In the genomic region with DNA sequence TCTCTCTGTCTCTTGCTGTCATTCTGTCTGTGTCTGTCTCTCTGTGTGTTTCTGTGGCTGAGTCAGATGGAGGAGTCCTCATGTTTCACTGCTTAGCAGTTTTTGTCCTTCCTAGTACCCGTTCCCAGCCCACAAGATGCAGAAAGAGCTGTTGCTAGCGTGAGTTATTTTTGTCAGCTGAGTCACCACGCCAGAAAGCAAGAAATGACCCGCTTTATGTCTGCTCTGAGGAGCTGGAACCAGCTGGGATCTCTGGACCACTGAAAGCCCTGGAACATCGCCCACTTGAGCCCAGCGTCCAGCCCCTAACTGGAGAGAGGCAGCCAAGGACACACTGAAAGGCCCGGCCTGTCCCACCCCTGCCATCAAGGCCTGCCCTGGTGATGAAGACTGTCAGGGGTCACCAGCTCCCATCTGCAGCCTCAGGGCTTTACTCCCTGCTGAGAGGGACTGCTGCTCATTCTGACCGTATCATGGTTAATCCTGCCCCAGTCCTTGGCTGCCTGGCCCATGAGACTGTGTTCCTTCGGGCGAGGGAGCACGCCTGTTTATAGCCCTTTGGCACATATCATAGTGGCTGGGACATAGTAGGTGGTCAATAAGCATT, we compare ENCODE assay signal across 8 cellular contexts.
A peak's percentile ranks its signal among the peaks of the same experiment; 100 is the strongest.
DNase-seq lines count a peak whose midpoint lies in the region; ATAC-seq and TF ChIP-seq lines count a peak whose summit lies in the region.
"Had no signal": no experiment of that assay in that cellular context is flagged by ENCODE, and none has a peak within 500 bp of the region (broad histone marks: within the 10 kb centered on the region; RNA-seq: fewer than 3 reads in every experiment).

No MANE protein-coding gene starts in this region.

- DNase-seq in SJSA1 (ENCODE audit: low read depth in 1 of 2, low spot score in 2 of 2) = peak; percentile 86 to 87
- peak; percentile 73 for DNase-seq in foreskin melanocyte
- peak; percentile 43 to 93 (median 62) for DNase-seq in posterior cingulate gyrus
- no peak for DNase-seq in HUDEP-2 (lab: John Stamatoyannopoulos, UW; ENCODE audit: unreplicated experiment in 76 of 76)

- H3K27me3 ChIP-seq in SJSA1 (replicated peaks) = no peaks in the 10 kb centered on the region

- intact Hi-C loops in posterior cingulate gyrus (cut with DNase I) = no loop called here

- ATAC-seq in HG02798 (IDR thresholded peaks at IDR 0.05; ENCODE audit: poor library complexity, unreplicated experiment) = peak; percentile 9
- no peak for ATAC-seq in GM18505 (IDR thresholded peaks at IDR 0.05; ENCODE audit: unreplicated experiment)
- no peak for ATAC-seq in GM21423 (IDR thresholded peaks at IDR 0.05; ENCODE audit: unreplicated experiment)

- H3K27ac ChIP-seq in SJSA1 = peak overlapping the region; percentile 70
- H3K27ac ChIP-seq: neutrophil had no signal

- no peaks in the 10 kb centered on the region for H3K9me3 ChIP-seq in SJSA1 (replicated peaks)
- H3K9me3 ChIP-seq: neutrophil had no signal

- H3K4me1 ChIP-seq in SJSA1 (replicated peaks) = peaks cover 22% of the 10 kb centered on the region

- no peaks in the 10 kb centered on the region for H3K36me3 ChIP-seq in SJSA1
- H3K36me3 ChIP-seq: neutrophil had no signal

- no peak for TF ChIP-seq POLR2A in GM18505 (IDR thresholded peaks at IDR 0.05; ENCODE audit: borderline replicate concordance, extremely low read depth, insufficient read depth, insufficient read length)

- no peak overlapping the region for H3K4me3 ChIP-seq in SJSA1

Comparison
In these comparisons a context has a peak if more than half of its experiments do, and no peak if none do; other contexts are left out.
1. DNase-seq: peak in SJSA1 (2 of 2), foreskin melanocyte (single experiment) and posterior cingulate gyrus (10 of 10); none in HUDEP-2 (0 of 76).